ENCODE assay signal across 9 cellular contexts in the genomic region with DNA sequence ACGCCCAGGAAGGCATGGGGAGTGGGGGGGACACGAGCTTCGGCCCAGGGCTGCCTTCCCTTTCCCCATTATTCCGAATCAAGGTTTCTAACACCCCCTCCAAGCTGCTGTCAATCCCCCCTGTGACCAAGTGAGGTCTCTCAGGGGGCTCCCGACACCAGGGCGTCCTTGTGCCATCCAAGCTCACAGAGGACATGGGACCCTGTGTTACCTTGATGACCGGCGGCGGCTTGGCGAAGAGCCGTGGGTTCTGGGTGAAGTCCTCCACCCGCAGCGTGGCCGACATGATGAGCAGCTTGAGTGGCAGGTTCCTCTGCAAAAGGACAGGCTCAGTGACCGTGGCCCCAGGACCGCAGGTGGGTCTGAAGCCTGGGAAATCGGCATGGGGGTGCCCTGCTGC.
"Had no signal": no experiment of that assay in that cellular context is flagged by ENCODE, and none has a peak within 500 bp of the region (broad histone marks: within the 10 kb centered on the region; RNA-seq: fewer than 3 reads in every experiment).

No MANE protein-coding gene starts in this region.

- FAIRE-seq: HepG2 had no signal

- ATAC-seq: GM23338, HepG2 had no signal

- H3K4me1 Mint-ChIP-seq: GM23338, H9, IgD-negative memory B cell had no signal

- H3K27ac Mint-ChIP-seq: GM23338, HFFc6, IgD-negative memory B cell had no signal

- H3K27ac ChIP-seq: HL-60 had no signal

- DNase-seq: H9, HCEC 1CT, HFFc6, Kasumi-1, KG1 had no signal

- H3K27me3 Mint-ChIP-seq: IgD-negative memory B cell had no signal

- H3K4me3 ChIP-seq: GM23338 had no signal

- H3K4me3 Mint-ChIP-seq: GM23338, H9, HFFc6, IgD-negative memory B cell had no signal

- H3K4me2 ChIP-seq: GM23338 had no signal

- H3K9me3 Mint-ChIP-seq: GM23338, H9, HFFc6, IgD-negative memory B cell had no signal

- H2AFZ ChIP-seq: GM23338 had no signal
